7 cellular contexts compared by ENCODE assay signal in genomic region chr5:127439544-127440096, GRCh38.
"Had no signal": no experiment of that assay in that cellular context is flagged by ENCODE, and none has a peak within 500 bp of the region (broad histone marks: within the 10 kb centered on the region; RNA-seq: fewer than 3 reads in every experiment).

No MANE protein-coding gene starts in this region.

- H3K4me2 ChIP-seq: GM23338 had no signal

- H3K27ac ChIP-seq: HL-60 had no signal

- H3K27ac Mint-ChIP-seq: GM23338, H9, IgD-negative memory B cell had no signal

- DNase-seq: H9, HCEC 1CT, KBM-7 had no signal

- ATAC-seq: GM23338, HepG2 had no signal

- H2AFZ ChIP-seq: GM23338 had no signal

- H3K4me3 Mint-ChIP-seq: GM23338, H9, IgD-negative memory B cell had no signal

- H3K4me1 Mint-ChIP-seq: H9, IgD-negative memory B cell had no signal

- H3K36me3 Mint-ChIP-seq: IgD-negative memory B cell had no signal

- H3K4me3 ChIP-seq: GM23338 had no signal

- H3K9me3 Mint-ChIP-seq: GM23338, H9, IgD-negative memory B cell had no signal
